ENCODE assay signal across 12 cellular contexts in genomic region chr21:36909423-36909822, GRCh38. TPM values are rescaled to one million over a fixed set of nuclear protein-coding genes. Genes with fewer than 3 reads are reported as not detected.
DNase-seq lines count a peak whose midpoint lies in the region; ATAC-seq, FAIRE-seq and TF ChIP-seq lines count a peak whose summit lies in the region.
"Had no signal": no experiment of that assay in that cellular context is flagged by ENCODE, and none has a peak within 500 bp of the region (broad histone marks: within the 10 kb centered on the region; RNA-seq: fewer than 3 reads in every experiment).

No MANE protein-coding gene starts in this region.

- H3K27me3 ChIP-seq in AG04450 (ENCODE audit: control insufficient read depth, insufficient read depth, low read length) = no peaks in the 10 kb centered on the region
- H3K27me3 ChIP-seq: tibial artery had no signal

- H3K27ac ChIP-seq in A549 = peak overlapping the region; percentile 93 to 95
- H3K27ac ChIP-seq in AG04450 (ENCODE audit: low read depth, low read length) = peak overlapping the region; percentile 94
- H3K27ac ChIP-seq: tibial artery had no signal

- H3K9me3 ChIP-seq in A549 (0 out of 3 replicates have a peak, but pooled peaks cover 4% of the 10 kb centered on the region), AG04450 (ENCODE audit: control insufficient read depth, insufficient read depth, low read length) (no peaks in the 10 kb centered on the region; the same call in 1 of the 2 replicates)
- H3K9me3 ChIP-seq: tibial artery had no signal

- TF ChIP-seq RAD21 in A549 (conservative IDR thresholded peaks at IDR 0.05 in 1 of 2, IDR thresholded peaks at IDR 0.05 in 1 of 2) = no peak

- H3K4me1 ChIP-seq in A549 = peaks cover 43% of the 10 kb centered on the region
- H3K4me1 ChIP-seq: tibial artery had no signal

- DNase-seq in A549 (ENCODE audit: low read depth in 1 of 2, low spot score in 1 of 2) (peak; percentile 36 to 90), AG04450 (ENCODE audit: low read depth, low spot score) (no peak), fibroblast of pulmonary artery (ENCODE audit: low read depth) (peak; percentile 8), NCI-H446 treated with DMSO at 0.1 percent for 48 hours (lab: John Stamatoyannopoulos, UW) (no peak), GM12891 (ENCODE audit: insufficient read length, low spot score) (no peak)
- DNase-seq: endodermal cell; NCI-H187; NCI-H526 treated with DMSO at 0.1 percent for 48 hours; stimulated activated CD4-positive, alpha-beta T cell treated with anti-CD3 and anti-CD28 coated beads, Interleukin-1b, Interleukin-23, amount 100 ng/mL, for 48 hours; tibial artery had no signal

- CTCF ChIA-PET in A549 (lab: Yijun Ruan, JAX) (interaction anchor here (0.6 to 1.0 kb wide), 2 partner anchors 51 to 209 kb away, joined by 3 read pairs; no protein-coding TSS in a partner anchor), AG04450 (lab: Charles Lee) (no interaction called here)

- POLR2A ChIA-PET in A549 (lab: Yijun Ruan, JAX) (interaction anchor here (0.6 kb wide), 1 partner anchor 25 kb away, joined by 3 read pairs; no protein-coding TSS in a partner anchor), AG04450 (lab: Yijun Ruan, JAX) (no interaction called here)

- H3K4me2 ChIP-seq in A549 = peak overlapping the region; percentile 62

- TF ChIP-seq EP300 in A549 (IDR thresholded peaks at IDR 0.05) = peak in 1 of 2 experiments; percentile 56; a peak in 2 of 5 replicates

- FAIRE-seq in A549 (lab: Jason Lieb, UNC) (no peak), GM12891 (lab: Jason Lieb, UNC) (no peak)

- H3K4me3 ChIP-seq in A549 = no peak overlapping the region
- H3K4me3 ChIP-seq in AG04450 (ENCODE audit: low read depth, low read length) = no peak overlapping the region
- H3K4me3 ChIP-seq in fibroblast of pulmonary artery (replicated peaks; ENCODE audit: low read depth, low read length) = no peak overlapping the region
- H3K4me3 ChIP-seq: tibial artery had no signal

- WGBS in A549 (ENCODE audit: missing lambda C conversion rate) = 4% methylated on average over 5 of the region's 5 CpGs

- TF ChIP-seq CTCF in A549 (IDR thresholded peaks at IDR 0.05) = no peak
- no peak for TF ChIP-seq CTCF in AG04450 (IDR thresholded peaks at IDR 0.05; ENCODE audit: low read depth, low read length)
- no peak for TF ChIP-seq CTCF in fibroblast of pulmonary artery (IDR thresholded peaks at IDR 0.05; ENCODE audit: low read length, missing control alignments)

- no peak for TF ChIP-seq POLR2A in A549 (IDR thresholded peaks at IDR 0.05; ENCODE audit: low read length)
- no peak for TF ChIP-seq POLR2A in GM12891 (IDR thresholded peaks at IDR 0.05; ENCODE audit: low read depth, low read length)

- peak; percentile 79 to 81 for ATAC-seq in A549
- peak; percentile 35 for ATAC-seq in SK-N-SH treated with all-trans-retinoic acid at 6 μM for 48 hours
- no peak for ATAC-seq in HG03432 (IDR thresholded peaks at IDR 0.05; ENCODE audit: unreplicated experiment)

TF ChIP-seq in A549, 52 proteins besides CTCF, POLR2A, EP300 and RAD21 (continues in another document):
- TF ChIP-seq BCL3 (IDR thresholded peaks at IDR 0.05) = no peak
- no peak; the same call in 1 of the 2 replicates for TF ChIP-seq GATA3 (IDR thresholded peaks at IDR 0.05; ENCODE audit: borderline replicate concordance)
- no peak for TF ChIP-seq CHD2 (IDR thresholded peaks at IDR 0.05; ENCODE audit: low read length, partially characterized antibody)
- no peak for TF ChIP-seq RFX5 (IDR thresholded peaks at IDR 0.05)
- TF ChIP-seq CBX8 (IDR thresholded peaks at IDR 0.05) = no peak
- no peak for TF ChIP-seq NR3C1 (IDR thresholded peaks at IDR 0.05)
- TF ChIP-seq FOXS1 (CRISPR knock-in tag; IDR thresholded peaks at IDR 0.05) = peak; percentile 56; the same call in 1 of the 2 replicates
- no peak for TF ChIP-seq CBX2 (IDR thresholded peaks at IDR 0.05; ENCODE audit: borderline replicate concordance, low read depth)
- TF ChIP-seq JUN (IDR thresholded peaks at IDR 0.05) = 0 out of 5 replicates have a peak, but pooled peaks of 1 of the 2 experiments have one; percentile 3
- no peak; the same call in 1 of the 2 replicates for TF ChIP-seq MAX (IDR thresholded peaks at IDR 0.05)

TF ChIP-seq in SK-N-SH treated with all-trans-retinoic acid at 6 μM for 48 hours, 23 proteins besides CTCF, POLR2A, EP300 and RAD21:
- TF ChIP-seq ISL1 (CRISPR knock-in tag; IDR thresholded peaks at IDR 0.05) (no peak), CREB5 (CRISPR knock-in tag; IDR thresholded peaks at IDR 0.05; ENCODE audit: low read depth) (no peak), ZNF8 (CRISPR knock-in tag; IDR thresholded peaks at IDR 0.05) (no peak), CSDC2 (CRISPR knock-in tag; IDR thresholded peaks at IDR 0.05) (no peak)

TF ChIP-seq in GM12891, 5 proteins besides CTCF, POLR2A, EP300 and RAD21:
- no peak for TF ChIP-seq PAX5 (IDR thresholded peaks at IDR 0.05; ENCODE audit: insufficient read depth, low read length, severe bottlenecking)
- no peak for TF ChIP-seq POU2F2 (IDR thresholded peaks at IDR 0.05; ENCODE audit: low read depth, low read length)
- TF ChIP-seq POLR2AphosphoS5 (IDR thresholded peaks at IDR 0.05; ENCODE audit: low read depth, low read length) = no peak
- no peak for TF ChIP-seq SPI1 (IDR thresholded peaks at IDR 0.05; ENCODE audit: low read depth, low read length)
- no peak for TF ChIP-seq TAF1 (IDR thresholded peaks at IDR 0.05; ENCODE audit: low read depth, low read length)

RNA-seq across cellular contexts. Expression of gene HLCS, which starts 57.0 kb away (rescaled TPM):
- polyA plus RNA-seq in A549 (2011; rRNA removed) (23.1 and 24.3 TPM in 2 replicates), A549 (2017; fragmentation: RNase III; extraction: RNeasy Plus Mini Kit Qiagen cat#74134 plus additional on column Dnase treatment) (7.6 to 9.0 TPM (median 8.4 TPM) in 3 replicates), AG04450 (2011; rRNA removed) (19.5 and 22.3 TPM in 2 replicates)
- 4.3 and 4.8 TPM in 2 replicates for polyA plus RNA-seq in A549 (2012; cell fraction: cytosol; rRNA removed)
- polyA plus RNA-seq in A549 (2012; cell fraction: nucleus; rRNA removed) = 4.8 and 6.9 TPM in 2 replicates
- 24.9 and 27.6 TPM in 2 replicates for polyA minus RNA-seq in A549 (2011; rRNA and poly(A)+ RNA removed)
- polyA minus RNA-seq in AG04450 (2011; rRNA and poly(A)+ RNA removed) = 24.3 and 26.0 TPM in 2 replicates
- 4.8 TPM for polyA plus RNA-seq in GM12891 (2012; ENCODE audit: low read depth, missing spikeins)

Comparison
In these comparisons a context has a peak if more than half of its experiments do, and no peak if none do; other contexts are left out.
1. DNase-seq: peak in A549 (2 of 2) and fibroblast of pulmonary artery (single experiment); none in AG04450 (single experiment), NCI-H446 treated with DMSO at 0.1 percent for 48 hours (single experiment) and GM12891 (single experiment).